In genomic region chr3:160941885-160942494, GRCh38 we compare ENCODE assay signal across 8 cellular contexts.
DNase-seq lines count a peak whose midpoint lies in the region; ATAC-seq and TF ChIP-seq lines count a peak whose summit lies in the region.

No MANE protein-coding gene starts in this region.

- H3K9me3 Mint-ChIP-seq in CD4-positive, CD25-positive, alpha-beta regulatory T cell = peaks cover 0 to 1% (median 0%) of the 10 kb centered on the region in 7 donors
- peaks cover 16% of the 10 kb centered on the region for H3K9me3 Mint-ChIP-seq in neural progenitor cell

- H4K20me1 ChIP-seq in neural progenitor cell (ENCODE audit: low read depth) = no peaks in the 10 kb centered on the region

- no peak overlapping the region for H2AFZ ChIP-seq in neural progenitor cell (replicated peaks)

- no peak overlapping the region for H3K4me3 Mint-ChIP-seq in CD4-positive, CD25-positive, alpha-beta regulatory T cell
- H3K4me3 Mint-ChIP-seq in neural progenitor cell = no peak overlapping the region

- no peaks in the 10 kb centered on the region for H3K9me3 ChIP-seq in CD4-positive, CD25-positive, alpha-beta regulatory T cell (ENCODE audit: control insufficient read depth in 2 of 2, low read length in 2 of 2)
- H3K9me3 ChIP-seq in esophagus muscularis mucosa (no peaks in the 10 kb centered on the region), neural progenitor cell (ENCODE audit: low read depth) (no peaks in the 10 kb centered on the region), tibial nerve (no peaks in the 10 kb centered on the region)

- no peaks in the 10 kb centered on the region for H3K36me3 ChIP-seq in CD4-positive, CD25-positive, alpha-beta regulatory T cell (ENCODE audit: control insufficient read depth, insufficient read depth, low read length)
- no peaks in the 10 kb centered on the region for H3K36me3 ChIP-seq in esophagus muscularis mucosa
- no peaks in the 10 kb centered on the region for H3K36me3 ChIP-seq in neural progenitor cell
- no peaks in the 10 kb centered on the region for H3K36me3 ChIP-seq in tibial nerve

- H3K79me2 ChIP-seq in neural progenitor cell (ENCODE audit: low read depth) = no peaks in the 10 kb centered on the region

- peak in 1 of 2 donors; percentile 58 for ATAC-seq in CD4-positive, CD25-positive, alpha-beta regulatory T cell (ENCODE audit: low read depth in 2 of 2)
- ATAC-seq in GM21423 (IDR thresholded peaks at IDR 0.05; ENCODE audit: unreplicated experiment) = peak; percentile 94

- peak; percentile 19 to 76 (median 60) for DNase-seq in CD4-positive, CD25-positive, alpha-beta regulatory T cell
- peak; percentile 58 for DNase-seq in HS-5 (ENCODE audit: low read depth)
- DNase-seq in activated CD8-positive, alpha-beta memory T cell treated with anti-CD3 and anti-CD28 coated beads for 4 hours (ENCODE audit: low read depth in 2 of 2) = peak; percentile 38 to 53
- DNase-seq in esophagus muscularis mucosa (ENCODE audit: extremely low spot score) = peak; percentile 94
- peak; percentile 54 for DNase-seq in neural progenitor cell (ENCODE audit: low spot score)
- DNase-seq in tibial nerve (ENCODE audit: low spot score in 2 of 2) = peak; percentile 77 to 99
- no peak for DNase-seq in NCI-H1436 treated with DMSO at 0.1 percent for 48 hours (lab: John Stamatoyannopoulos, UW)

- 30% methylated on average over 5 of the region's 5 CpGs for WGBS in esophagus muscularis mucosa
- 35 to 42% methylated on average over 5 of the region's 5 CpGs for WGBS in tibial nerve, 2 donors

- no peak overlapping the region for H3K4me2 ChIP-seq in neural progenitor cell

- TF ChIP-seq CTCF in esophagus muscularis mucosa (IDR thresholded peaks at IDR 0.05) = peak; percentile 87 to 93 (median 91)
- peak; percentile 84 for TF ChIP-seq CTCF in neural progenitor cell (IDR thresholded peaks at IDR 0.05)
- TF ChIP-seq CTCF in tibial nerve (IDR thresholded peaks at IDR 0.05) = peak; percentile 72 to 87 (median 83)

- H3K27me3 ChIP-seq in CD4-positive, CD25-positive, alpha-beta regulatory T cell (ENCODE audit: control insufficient read depth, insufficient read depth, low read length) = no peaks in the 10 kb centered on the region
- H3K27me3 ChIP-seq in esophagus muscularis mucosa (no peaks in the 10 kb centered on the region), neural progenitor cell (no peaks in the 10 kb centered on the region), tibial nerve (no peaks in the 10 kb centered on the region)

- TF ChIP-seq EP300 in esophagus muscularis mucosa (IDR thresholded peaks at IDR 0.05) = no peak
- TF ChIP-seq EP300 in tibial nerve (IDR thresholded peaks at IDR 0.05) = no peak

- no peak overlapping the region for H3K27ac ChIP-seq in CD4-positive, CD25-positive, alpha-beta regulatory T cell (ENCODE audit: insufficient read depth, low read length, poor library complexity, severe bottlenecking)
- no peak overlapping the region for H3K27ac ChIP-seq in esophagus muscularis mucosa (replicated peaks in 1 of 4)
- H3K27ac ChIP-seq in neural progenitor cell = no peak overlapping the region
- no peak overlapping the region for H3K27ac ChIP-seq in tibial nerve

- H3K4me1 ChIP-seq in CD4-positive, CD25-positive, alpha-beta regulatory T cell (ENCODE audit: control insufficient read depth, insufficient read depth, low read length, poor library complexity, severe bottlenecking) = no peaks in the 10 kb centered on the region
- H3K4me1 ChIP-seq in esophagus muscularis mucosa (no peaks in the 10 kb centered on the region), neural progenitor cell (no peaks in the 10 kb centered on the region), tibial nerve (peaks cover 0 to 6% (median 0%) of the 10 kb centered on the region in 4 donors)

- H3K9ac ChIP-seq in neural progenitor cell = no peak overlapping the region

- TF ChIP-seq POLR2A in esophagus muscularis mucosa (IDR thresholded peaks at IDR 0.05; ENCODE audit: low read depth) (no peak), tibial nerve (IDR thresholded peaks at IDR 0.05) (no peak)

- no peaks in the 10 kb centered on the region for H3F3A ChIP-seq in neural progenitor cell (ENCODE audit: low read depth)

- no peak overlapping the region for H3K27ac Mint-ChIP-seq in CD4-positive, CD25-positive, alpha-beta regulatory T cell
- no peak overlapping the region for H3K27ac Mint-ChIP-seq in neural progenitor cell

- H3K4me3 ChIP-seq in CD4-positive, CD25-positive, alpha-beta regulatory T cell (ENCODE audit: low read depth, low read length) = no peak overlapping the region
- H3K4me3 ChIP-seq in esophagus muscularis mucosa (no peak overlapping the region), neural progenitor cell (no peak overlapping the region), tibial nerve (no peak overlapping the region)

- H3K4me1 Mint-ChIP-seq in CD4-positive, CD25-positive, alpha-beta regulatory T cell = peaks cover 0 to 4% (median 2%) of the 10 kb centered on the region in 4 donors
- no peaks in the 10 kb centered on the region for H3K4me1 Mint-ChIP-seq in neural progenitor cell

- H3K36me3 Mint-ChIP-seq in CD4-positive, CD25-positive, alpha-beta regulatory T cell = no peaks in the 10 kb centered on the region
- H3K36me3 Mint-ChIP-seq in neural progenitor cell = peaks cover 6% of the 10 kb centered on the region

- no peaks in the 10 kb centered on the region for H3K27me3 Mint-ChIP-seq in CD4-positive, CD25-positive, alpha-beta regulatory T cell
- no peaks in the 10 kb centered on the region for H3K27me3 Mint-ChIP-seq in neural progenitor cell (ENCODE audit: insufficient read depth, low read depth)

- intact Hi-C loops in esophagus muscularis mucosa (cut with DNase I) = loop anchor here (2.0 to 5.0 kb wide), 2 partner anchors 185 to 233 kb away; partner anchors contain the start of gene PPM1L
